8 cellular contexts compared by ENCODE assay signal in the genomic region with DNA sequence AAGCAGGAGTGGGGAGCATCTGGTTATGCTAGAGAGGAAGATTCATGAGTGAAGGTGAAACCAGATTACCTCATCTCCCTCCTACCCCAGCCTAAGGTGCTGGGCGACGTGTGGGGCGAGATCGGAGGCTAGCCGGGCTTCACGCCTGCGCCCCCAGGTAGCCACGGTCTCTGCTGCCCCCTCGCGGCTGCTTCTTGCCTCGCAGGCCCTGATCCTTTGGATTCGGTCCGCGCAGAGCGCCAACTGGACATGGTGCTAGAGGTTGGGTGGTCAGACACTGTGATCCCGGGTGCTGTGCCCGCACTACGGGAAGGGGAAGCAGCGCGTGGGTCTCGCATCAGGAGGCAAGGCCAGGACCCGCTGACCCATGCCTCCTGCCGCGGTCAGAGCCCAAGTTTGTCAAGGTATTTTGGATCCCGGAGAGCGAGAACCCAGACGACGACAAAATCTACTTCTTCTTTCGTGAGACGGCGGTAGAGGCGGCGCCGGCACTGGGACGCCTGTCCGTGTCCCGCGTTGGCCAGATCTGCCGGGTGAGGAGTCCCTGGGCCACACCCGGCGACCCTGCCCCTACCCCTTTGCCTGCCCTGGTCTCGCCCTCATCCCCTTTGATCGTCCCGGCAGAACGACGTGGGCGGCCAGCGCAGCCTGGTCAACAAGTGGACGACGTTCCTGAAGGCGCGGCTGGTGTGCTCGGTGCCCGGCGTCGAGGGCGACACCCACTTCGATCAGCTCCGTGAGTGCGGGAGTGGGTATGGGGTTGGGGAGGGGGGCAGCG. TPM values are rescaled to one million over a fixed set of nuclear protein-coding genes. Genes with fewer than 3 reads are reported as not detected.
DNase-seq lines count a peak whose midpoint lies in the region; ATAC-seq and TF ChIP-seq lines count a peak whose summit lies in the region.

No MANE protein-coding gene starts in this region.

- TF ChIP-seq CTCF in omental fat pad (IDR thresholded peaks at IDR 0.05) (peak in 2 of 3 donors; percentile 94 to 97), suprapubic skin (IDR thresholded peaks at IDR 0.05) (peak; percentile 97 to 99)

- DNase-seq in DMS53 (lab: John Stamatoyannopoulos, UW), result peak; percentile 72
- peak; percentile 63 for DNase-seq in KG1 (lab: John Stamatoyannopoulos, UW)
- DNase-seq in SJSA1 (ENCODE audit: low read depth in 1 of 2, low spot score in 2 of 2), result peak; percentile 74 to 82
- DNase-seq in activated naive CD4-positive, alpha-beta T cell (lab: John Stamatoyannopoulos, UW), result peak; percentile 75 to 91 (median 87)
- DNase-seq in globus pallidus (ENCODE audit: low spot score), result peak; percentile 90
- DNase-seq in omental fat pad (ENCODE audit: low spot score), result peak; percentile 92
- DNase-seq in suprapubic skin (ENCODE audit: low spot score in 2 of 2), result peak; percentile 91 to 94

- no peak for TF ChIP-seq POLR2A in suprapubic skin (IDR thresholded peaks at IDR 0.05)

- H3K9me3 ChIP-seq in SJSA1 (replicated peaks), result no peaks in the 10 kb centered on the region
- H3K9me3 ChIP-seq in suprapubic skin, result no peaks in the 10 kb centered on the region

- H3K27ac ChIP-seq in SJSA1 (no peak overlapping the region), suprapubic skin (no peak overlapping the region)

- no peaks in the 10 kb centered on the region for H3K27me3 ChIP-seq in SJSA1 (replicated peaks)
- peaks cover 23% of the 10 kb centered on the region for H3K27me3 ChIP-seq in suprapubic skin

- H3K4me1 ChIP-seq in SJSA1 (replicated peaks) (peaks cover 31% of the 10 kb centered on the region), suprapubic skin (peaks cover 65% of the 10 kb centered on the region)

- H3K36me3 ChIP-seq in SJSA1 (no peaks in the 10 kb centered on the region), suprapubic skin (no peaks in the 10 kb centered on the region)

- WGBS in suprapubic skin, result 4% methylated on average over 9 of the region's 61 CpGs

- ATAC-seq in GM21529 (IDR thresholded peaks at IDR 0.05; ENCODE audit: unreplicated experiment) (peak; percentile 88), omental fat pad (ENCODE audit: low FRiP score) (peak; percentile 50)

- H3K4me3 ChIP-seq in SJSA1, result peak overlapping the region; percentile 21
- H3K4me3 ChIP-seq in suprapubic skin, result peak overlapping the region; percentile 32

- TF ChIP-seq EP300 in suprapubic skin (IDR thresholded peaks at IDR 0.05), result no peak

RNA-seq across cellular contexts. Expression of a gene that starts 4.2 kb away (rescaled TPM):
- total RNA-seq in SJSA1 (2014; rRNA removed; shearing (Covaris generic)), result 2.6 and 6.5 TPM in 2 replicates
- 10 to 100 TPM; 14.2 to 94.1 (median 45.4) TPM for total RNA-seq in omental fat pad
- 1 to 10 TPM; 2.9 to 5.2 (median 4.1) TPM for total RNA-seq in suprapubic skin

RNA-seq across cellular contexts. Expression of a gene that starts 5.8 kb away (rescaled TPM):
- not detected in 2 replicates for total RNA-seq in SJSA1 (2014; rRNA removed; shearing (Covaris generic))
- total RNA-seq in omental fat pad (not detected), suprapubic skin (under 1 TPM in 1 of 4 donors, not detected in 3; 0.30 TPM)

RNA-seq across cellular contexts. Expression of a gene that starts 19.1 kb away (rescaled TPM):
- total RNA-seq in SJSA1 (2014; rRNA removed; shearing (Covaris generic)), result 70.9 and 81.8 TPM in 2 replicates
- total RNA-seq in omental fat pad (100 to 1,000 TPM in 1 of 4 donors, 10 to 100 TPM in 3; 40.0 to 178 (median 72.2) TPM), suprapubic skin (10 to 100 TPM; 56.3 to 84.9 (median 75.2) TPM)

RNA-seq across cellular contexts. Expression of a gene that starts 26.1 kb away (rescaled TPM):
- total RNA-seq in SJSA1 (2014; rRNA removed; shearing (Covaris generic)), result 1.6 and 3.1 TPM in 2 replicates
- total RNA-seq in omental fat pad (1 to 10 TPM; 1.9 to 6.2 (median 4.0) TPM), suprapubic skin (1 to 10 TPM; 2.5 to 7.8 (median 6.1) TPM)

RNA-seq across cellular contexts. Expression of a gene that starts 26.1 kb away (rescaled TPM):
- 0.47 and 2.2 TPM in 2 replicates for total RNA-seq in SJSA1 (2014; rRNA removed; shearing (Covaris generic))
- total RNA-seq in omental fat pad (1 to 10 TPM; 3.4 to 8.4 (median 5.3) TPM), suprapubic skin (10 to 100 TPM; 19.5 to 23.4 (median 20.3) TPM)
